ENCODE assay signal across 1 cellular context in the genomic region with DNA sequence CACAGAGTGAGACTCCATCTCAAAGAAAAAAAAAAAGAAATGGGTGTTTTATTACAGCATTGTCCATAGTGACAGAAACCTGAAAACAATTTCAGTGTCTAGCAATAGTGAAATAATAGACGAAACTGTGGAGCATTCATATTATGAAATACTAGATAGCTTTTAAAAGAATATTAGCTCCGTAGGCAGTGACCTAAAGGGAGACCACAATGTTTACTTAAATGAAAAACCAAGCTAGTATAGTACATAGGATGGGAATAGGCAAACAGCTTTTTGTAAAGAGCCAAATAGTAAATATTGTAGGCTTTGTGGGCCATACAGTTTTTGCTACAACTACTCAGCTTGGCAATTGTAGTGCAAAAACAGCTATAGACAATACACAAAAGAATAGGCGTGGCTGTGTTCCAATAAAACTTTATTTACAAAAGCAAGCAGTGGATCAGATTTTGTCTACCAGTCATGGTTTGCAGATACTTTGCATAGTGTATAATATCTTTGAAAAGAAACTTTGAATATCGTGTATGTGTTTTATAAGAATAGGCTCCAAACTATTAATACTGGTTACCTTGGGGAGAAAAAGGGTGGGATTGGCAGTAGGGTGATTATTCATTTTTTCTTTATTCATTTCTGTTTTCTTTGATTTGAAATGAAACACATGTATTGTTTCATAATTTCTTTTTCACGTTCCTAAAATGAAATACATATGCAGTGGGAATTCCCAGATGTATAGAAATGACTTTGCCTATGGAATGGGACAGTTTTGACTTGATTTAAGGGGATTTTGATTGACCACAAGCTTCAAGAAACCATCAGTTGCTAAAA.
A peak's percentile ranks its signal among the peaks of the same experiment; 100 is the strongest.
TF ChIP-seq lines count a peak whose summit lies in the region.

No MANE protein-coding gene starts in this region.

TF ChIP-seq in GM12878, 131 proteins besides CTCF, POLR2A, EP300 and RAD21 (continues in another document):
- TF ChIP-seq, protein P1, sequence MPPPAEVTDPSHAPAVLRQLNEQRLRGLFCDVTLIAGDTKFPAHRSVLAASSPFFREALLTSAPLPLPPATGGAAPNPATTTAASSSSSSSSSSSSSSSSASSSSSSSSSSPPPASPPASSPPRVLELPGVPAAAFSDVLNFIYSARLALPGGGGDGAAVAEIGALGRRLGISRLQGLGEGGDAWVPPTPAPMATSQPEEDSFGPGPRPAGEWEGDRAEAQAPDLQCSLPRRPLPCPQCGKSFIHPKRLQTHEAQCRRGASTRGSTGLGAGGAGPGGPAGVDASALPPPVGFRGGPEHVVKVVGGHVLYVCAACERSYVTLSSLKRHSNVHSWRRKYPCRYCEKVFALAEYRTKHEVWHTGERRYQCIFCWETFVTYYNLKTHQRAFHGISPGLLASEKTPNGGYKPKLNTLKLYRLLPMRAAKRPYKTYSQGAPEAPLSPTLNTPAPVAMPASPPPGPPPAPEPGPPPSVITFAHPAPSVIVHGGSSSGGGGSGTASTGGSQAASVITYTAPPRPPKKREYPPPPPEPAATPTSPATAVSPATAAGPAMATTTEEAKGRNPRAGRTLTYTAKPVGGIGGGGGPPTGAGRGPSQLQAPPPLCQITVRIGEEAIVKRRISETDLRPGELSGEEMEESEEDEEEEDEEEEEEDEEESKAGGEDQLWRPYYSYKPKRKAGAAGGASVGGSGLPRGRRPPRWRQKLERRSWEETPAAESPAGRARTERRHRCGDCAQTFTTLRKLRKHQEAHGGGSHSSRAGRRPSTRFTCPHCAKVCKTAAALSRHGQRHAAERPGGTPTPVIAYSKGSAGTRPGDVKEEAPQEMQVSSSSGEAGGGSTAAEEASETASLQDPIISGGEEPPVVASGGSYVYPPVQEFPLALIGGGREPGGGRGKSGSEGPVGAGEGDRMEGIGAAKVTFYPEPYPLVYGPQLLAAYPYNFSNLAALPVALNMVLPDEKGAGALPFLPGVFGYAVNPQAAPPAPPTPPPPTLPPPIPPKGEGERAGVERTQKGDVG (CRISPR knock-in tag; IDR thresholded peaks at IDR 0.05) = no peak
- TF ChIP-seq MEF2B (IDR thresholded peaks at IDR 0.05; ENCODE audit: partially characterized antibody, poor library complexity, severe bottlenecking) = no peak
- no peak for TF ChIP-seq SMC3 (IDR thresholded peaks at IDR 0.05; ENCODE audit: borderline replicate concordance, low read length)
- peak; percentile 89 for TF ChIP-seq JUNB (IDR thresholded peaks at IDR 0.05)
- TF ChIP-seq, protein P2, sequence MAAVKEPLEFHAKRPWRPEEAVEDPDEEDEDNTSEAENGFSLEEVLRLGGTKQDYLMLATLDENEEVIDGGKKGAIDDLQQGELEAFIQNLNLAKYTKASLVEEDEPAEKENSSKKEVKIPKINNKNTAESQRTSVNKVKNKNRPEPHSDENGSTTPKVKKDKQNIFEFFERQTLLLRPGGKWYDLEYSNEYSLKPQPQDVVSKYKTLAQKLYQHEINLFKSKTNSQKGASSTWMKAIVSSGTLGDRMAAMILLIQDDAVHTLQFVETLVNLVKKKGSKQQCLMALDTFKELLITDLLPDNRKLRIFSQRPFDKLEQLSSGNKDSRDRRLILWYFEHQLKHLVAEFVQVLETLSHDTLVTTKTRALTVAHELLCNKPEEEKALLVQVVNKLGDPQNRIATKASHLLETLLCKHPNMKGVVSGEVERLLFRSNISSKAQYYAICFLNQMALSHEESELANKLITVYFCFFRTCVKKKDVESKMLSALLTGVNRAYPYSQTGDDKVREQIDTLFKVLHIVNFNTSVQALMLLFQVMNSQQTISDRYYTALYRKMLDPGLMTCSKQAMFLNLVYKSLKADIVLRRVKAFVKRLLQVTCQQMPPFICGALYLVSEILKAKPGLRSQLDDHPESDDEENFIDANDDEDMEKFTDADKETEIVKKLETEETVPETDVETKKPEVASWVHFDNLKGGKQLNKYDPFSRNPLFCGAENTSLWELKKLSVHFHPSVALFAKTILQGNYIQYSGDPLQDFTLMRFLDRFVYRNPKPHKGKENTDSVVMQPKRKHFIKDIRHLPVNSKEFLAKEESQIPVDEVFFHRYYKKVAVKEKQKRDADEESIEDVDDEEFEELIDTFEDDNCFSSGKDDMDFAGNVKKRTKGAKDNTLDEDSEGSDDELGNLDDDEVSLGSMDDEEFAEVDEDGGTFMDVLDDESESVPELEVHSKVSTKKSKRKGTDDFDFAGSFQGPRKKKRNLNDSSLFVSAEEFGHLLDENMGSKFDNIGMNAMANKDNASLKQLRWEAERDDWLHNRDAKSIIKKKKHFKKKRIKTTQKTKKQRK (IDR thresholded peaks at IDR 0.05; ENCODE audit: low read depth, low read length) = no peak
- TF ChIP-seq, protein P3, sequence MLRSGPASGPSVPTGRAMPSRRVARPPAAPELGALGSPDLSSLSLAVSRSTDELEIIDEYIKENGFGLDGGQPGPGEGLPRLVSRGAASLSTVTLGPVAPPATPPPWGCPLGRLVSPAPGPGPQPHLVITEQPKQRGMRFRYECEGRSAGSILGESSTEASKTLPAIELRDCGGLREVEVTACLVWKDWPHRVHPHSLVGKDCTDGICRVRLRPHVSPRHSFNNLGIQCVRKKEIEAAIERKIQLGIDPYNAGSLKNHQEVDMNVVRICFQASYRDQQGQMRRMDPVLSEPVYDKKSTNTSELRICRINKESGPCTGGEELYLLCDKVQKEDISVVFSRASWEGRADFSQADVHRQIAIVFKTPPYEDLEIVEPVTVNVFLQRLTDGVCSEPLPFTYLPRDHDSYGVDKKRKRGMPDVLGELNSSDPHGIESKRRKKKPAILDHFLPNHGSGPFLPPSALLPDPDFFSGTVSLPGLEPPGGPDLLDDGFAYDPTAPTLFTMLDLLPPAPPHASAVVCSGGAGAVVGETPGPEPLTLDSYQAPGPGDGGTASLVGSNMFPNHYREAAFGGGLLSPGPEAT (IDR thresholded peaks at IDR 0.05; ENCODE audit: low read depth) = peak; percentile 35; the same call in 1 of the 2 replicates
- TF ChIP-seq LARP7 (IDR thresholded peaks at IDR 0.05) = no peak
- no peak for TF ChIP-seq JUND (IDR thresholded peaks at IDR 0.05; ENCODE audit: low read depth, low read length)
- TF ChIP-seq TCF7 (IDR thresholded peaks at IDR 0.05; ENCODE audit: borderline replicate concordance) = 0 out of 2 replicates have a peak, but pooled peaks have one; percentile 26
- peak; percentile 94 for TF ChIP-seq NFIC (IDR thresholded peaks at IDR 0.05; ENCODE audit: low read depth, low read length)
- 0 out of 2 replicates have a peak, but pooled peaks have one; percentile 32 for TF ChIP-seq DPF2 (IDR thresholded peaks at IDR 0.05)
- TF ChIP-seq BMI1 (IDR thresholded peaks at IDR 0.05; ENCODE audit: borderline replicate concordance) = no peak
- TF ChIP-seq SRF (IDR thresholded peaks at IDR 0.05; ENCODE audit: low read depth in 2 of 2, low read length in 2 of 2) = no peak
- peak; percentile 39; the same call in 1 of the 2 replicates for TF ChIP-seq CREM (IDR thresholded peaks at IDR 0.05; ENCODE audit: low read depth)
- TF ChIP-seq, protein P4, sequence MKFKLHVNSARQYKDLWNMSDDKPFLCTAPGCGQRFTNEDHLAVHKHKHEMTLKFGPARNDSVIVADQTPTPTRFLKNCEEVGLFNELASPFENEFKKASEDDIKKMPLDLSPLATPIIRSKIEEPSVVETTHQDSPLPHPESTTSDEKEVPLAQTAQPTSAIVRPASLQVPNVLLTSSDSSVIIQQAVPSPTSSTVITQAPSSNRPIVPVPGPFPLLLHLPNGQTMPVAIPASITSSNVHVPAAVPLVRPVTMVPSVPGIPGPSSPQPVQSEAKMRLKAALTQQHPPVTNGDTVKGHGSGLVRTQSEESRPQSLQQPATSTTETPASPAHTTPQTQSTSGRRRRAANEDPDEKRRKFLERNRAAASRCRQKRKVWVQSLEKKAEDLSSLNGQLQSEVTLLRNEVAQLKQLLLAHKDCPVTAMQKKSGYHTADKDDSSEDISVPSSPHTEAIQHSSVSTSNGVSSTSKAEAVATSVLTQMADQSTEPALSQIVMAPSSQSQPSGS (IDR thresholded peaks at IDR 0.05; ENCODE audit: low read length) = peak; percentile 60; the same call in 1 of the 2 replicates
- TF ChIP-seq STAT3 (IDR thresholded peaks at IDR 0.05; ENCODE audit: low read depth, low read length) = no peak
- peak; percentile 59 to 73; a peak in 3 of 4 replicates for TF ChIP-seq IKZF2 (IDR thresholded peaks at IDR 0.05)
- TF ChIP-seq KAT2A (conservative IDR thresholded peaks at IDR 0.05; ENCODE audit: control insufficient read depth, low read depth, low read length) = no peak
- TF ChIP-seq PML (IDR thresholded peaks at IDR 0.05; ENCODE audit: low read length) = 0 out of 2 replicates have a peak, but pooled peaks have one; percentile 40
- peak; percentile 37; the same call in 1 of the 2 replicates for TF ChIP-seq MTA2 (IDR thresholded peaks at IDR 0.05; ENCODE audit: low read depth)
- TF ChIP-seq IKZF1 (conservative IDR thresholded peaks at IDR 0.05) = peak; percentile 70
- TF ChIP-seq NR2F1 (conservative IDR thresholded peaks at IDR 0.05) = no peak
- TF ChIP-seq, protein P5, sequence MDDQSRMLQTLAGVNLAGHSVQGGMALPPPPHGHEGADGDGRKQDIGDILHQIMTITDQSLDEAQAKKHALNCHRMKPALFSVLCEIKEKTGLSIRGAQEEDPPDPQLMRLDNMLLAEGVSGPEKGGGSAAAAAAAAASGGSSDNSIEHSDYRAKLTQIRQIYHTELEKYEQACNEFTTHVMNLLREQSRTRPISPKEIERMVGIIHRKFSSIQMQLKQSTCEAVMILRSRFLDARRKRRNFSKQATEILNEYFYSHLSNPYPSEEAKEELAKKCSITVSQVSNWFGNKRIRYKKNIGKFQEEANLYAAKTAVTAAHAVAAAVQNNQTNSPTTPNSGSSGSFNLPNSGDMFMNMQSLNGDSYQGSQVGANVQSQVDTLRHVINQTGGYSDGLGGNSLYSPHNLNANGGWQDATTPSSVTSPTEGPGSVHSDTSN (IDR thresholded peaks at IDR 0.05; ENCODE audit: insufficient replicate concordance, low read depth, low read length) = no peak
- TF ChIP-seq ETV6 (conservative IDR thresholded peaks at IDR 0.05 in 1 of 2, IDR thresholded peaks at IDR 0.05 in 1 of 2; ENCODE audit: borderline replicate concordance in 1 of 2, low read depth in 1 of 2) = no peak
- no peak for TF ChIP-seq SREBF2 (IDR thresholded peaks at IDR 0.05; ENCODE audit: low read length)
- TF ChIP-seq, protein P6, sequence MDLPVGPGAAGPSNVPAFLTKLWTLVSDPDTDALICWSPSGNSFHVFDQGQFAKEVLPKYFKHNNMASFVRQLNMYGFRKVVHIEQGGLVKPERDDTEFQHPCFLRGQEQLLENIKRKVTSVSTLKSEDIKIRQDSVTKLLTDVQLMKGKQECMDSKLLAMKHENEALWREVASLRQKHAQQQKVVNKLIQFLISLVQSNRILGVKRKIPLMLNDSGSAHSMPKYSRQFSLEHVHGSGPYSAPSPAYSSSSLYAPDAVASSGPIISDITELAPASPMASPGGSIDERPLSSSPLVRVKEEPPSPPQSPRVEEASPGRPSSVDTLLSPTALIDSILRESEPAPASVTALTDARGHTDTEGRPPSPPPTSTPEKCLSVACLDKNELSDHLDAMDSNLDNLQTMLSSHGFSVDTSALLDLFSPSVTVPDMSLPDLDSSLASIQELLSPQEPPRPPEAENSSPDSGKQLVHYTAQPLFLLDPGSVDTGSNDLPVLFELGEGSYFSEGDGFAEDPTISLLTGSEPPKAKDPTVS (IDR thresholded peaks at IDR 0.05; ENCODE audit: low read depth, low read length) = no peak
- TF ChIP-seq BHLHE40 (IDR thresholded peaks at IDR 0.05; ENCODE audit: borderline replicate concordance in 1 of 2, low read depth in 2 of 2, low read length in 1 of 2) = peak in 1 of 2 experiments; percentile 7; a peak in 1 of 4 replicates
- no peak for TF ChIP-seq EGR1 (IDR thresholded peaks at IDR 0.05; ENCODE audit: borderline replicate concordance in 1 of 2, low read depth in 2 of 2, low read length in 2 of 2)
- TF ChIP-seq EED (IDR thresholded peaks at IDR 0.05; ENCODE audit: low read depth) = 0 out of 2 replicates have a peak, but pooled peaks have one; percentile 37
- TF ChIP-seq, protein P7, sequence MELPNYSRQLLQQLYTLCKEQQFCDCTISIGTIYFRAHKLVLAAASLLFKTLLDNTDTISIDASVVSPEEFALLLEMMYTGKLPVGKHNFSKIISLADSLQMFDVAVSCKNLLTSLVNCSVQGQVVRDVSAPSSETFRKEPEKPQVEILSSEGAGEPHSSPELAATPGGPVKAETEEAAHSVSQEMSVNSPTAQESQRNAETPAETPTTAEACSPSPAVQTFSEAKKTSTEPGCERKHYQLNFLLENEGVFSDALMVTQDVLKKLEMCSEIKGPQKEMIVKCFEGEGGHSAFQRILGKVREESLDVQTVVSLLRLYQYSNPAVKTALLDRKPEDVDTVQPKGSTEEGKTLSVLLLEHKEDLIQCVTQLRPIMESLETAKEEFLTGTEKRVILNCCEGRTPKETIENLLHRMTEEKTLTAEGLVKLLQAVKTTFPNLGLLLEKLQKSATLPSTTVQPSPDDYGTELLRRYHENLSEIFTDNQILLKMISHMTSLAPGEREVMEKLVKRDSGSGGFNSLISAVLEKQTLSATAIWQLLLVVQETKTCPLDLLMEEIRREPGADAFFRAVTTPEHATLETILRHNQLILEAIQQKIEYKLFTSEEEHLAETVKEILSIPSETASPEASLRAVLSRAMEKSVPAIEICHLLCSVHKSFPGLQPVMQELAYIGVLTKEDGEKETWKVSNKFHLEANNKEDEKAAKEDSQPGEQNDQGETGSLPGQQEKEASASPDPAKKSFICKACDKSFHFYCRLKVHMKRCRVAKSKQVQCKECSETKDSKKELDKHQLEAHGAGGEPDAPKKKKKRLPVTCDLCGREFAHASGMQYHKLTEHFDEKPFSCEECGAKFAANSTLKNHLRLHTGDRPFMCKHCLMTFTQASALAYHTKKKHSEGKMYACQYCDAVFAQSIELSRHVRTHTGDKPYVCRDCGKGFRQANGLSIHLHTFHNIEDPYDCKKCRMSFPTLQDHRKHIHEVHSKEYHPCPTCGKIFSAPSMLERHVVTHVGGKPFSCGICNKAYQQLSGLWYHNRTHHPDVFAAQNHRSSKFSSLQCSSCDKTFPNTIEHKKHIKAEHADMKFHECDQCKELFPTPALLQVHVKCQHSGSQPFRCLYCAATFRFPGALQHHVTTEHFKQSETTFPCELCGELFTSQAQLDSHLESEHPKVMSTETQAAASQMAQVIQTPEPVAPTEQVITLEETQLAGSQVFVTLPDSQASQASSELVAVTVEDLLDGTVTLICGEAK (IDR thresholded peaks at IDR 0.05; ENCODE audit: borderline replicate concordance) = peak; percentile 87
- no peak for TF ChIP-seq CHD1 (IDR thresholded peaks at IDR 0.05; ENCODE audit: low read depth, low read length)
- TF ChIP-seq FOXM1 (IDR thresholded peaks at IDR 0.05; ENCODE audit: low read depth, low read length) = peak; percentile 82; the same call in 1 of the 2 replicates
- peak; percentile 91 for TF ChIP-seq RUNX3 (IDR thresholded peaks at IDR 0.05; ENCODE audit: low read length)
- no peak for TF ChIP-seq NFXL1 (IDR thresholded peaks at IDR 0.05; ENCODE audit: borderline replicate concordance)
- TF ChIP-seq ESRRA (IDR thresholded peaks at IDR 0.05; ENCODE audit: low read length) = no peak
- 0 out of 2 replicates have a peak, but pooled peaks have one; percentile 7 for TF ChIP-seq MEF2A (IDR thresholded peaks at IDR 0.05; ENCODE audit: insufficient read depth, low read depth, low read length)
- no peak for TF ChIP-seq MTA3 (IDR thresholded peaks at IDR 0.05; ENCODE audit: borderline replicate concordance, low read length)
- TF ChIP-seq FOS (IDR thresholded peaks at IDR 0.05; ENCODE audit: borderline replicate concordance, extremely low read depth, insufficient read length) = no peak
